23 cellular contexts compared by ENCODE assay signal in genomic region chr2:236365258-236366048, GRCh38.
DNase-seq lines count a peak whose midpoint lies in the region; ATAC-seq and TF ChIP-seq lines count a peak whose summit lies in the region.
"Had no signal": no experiment of that assay in that cellular context is flagged by ENCODE, and none has a peak within 500 bp of the region (broad histone marks: within the 10 kb centered on the region; RNA-seq: fewer than 3 reads in every experiment).

No MANE protein-coding gene starts in this region.

- no peak for DNase-seq in activated naive CD4-positive, alpha-beta T cell (lab: John Stamatoyannopoulos, UW)
- peak; percentile 33 for DNase-seq in left lobe of liver (ENCODE audit: low spot score)
- DNase-seq in testis: peak; percentile 3
- no peak for DNase-seq in nephron progenitor cell
- DNase-seq in stimulated activated CD4-positive, alpha-beta T cell treated with anti-CD3 and anti-CD28 coated beads, Interleukin-4, amount 100 ng/mL, for 4 hours: no peak
- DNase-seq: activated CD8-positive, alpha-beta memory T cell treated with anti-CD3 and anti-CD28 coated beads for 24 hours; DMS53; kidney; NCI-H1417 treated with DMSO at 0.1 percent for 48 hours; NCI-H2107; NCI-H446 treated with DMSO at 0.1 percent for 48 hours; NK-92 treated with Interleukin-12 subunit alpha and Interleukin-12 subunit beta, amount 100 ng/mL, for 24 hours; Peyer's patch; T-helper 9 cell; upper lobe of right lung had no signal

- H3K9ac ChIP-seq in Loucy (ENCODE audit: low read depth, low read length, poor library complexity, severe bottlenecking): no peak overlapping the region

- peak overlapping the region; percentile 77 for H3K4me2 ChIP-seq in Loucy (ENCODE audit: low read depth, low read length, poor library complexity, severe bottlenecking)

- whole genome bisulfite sequencing in testis, 2 donors: 89 to 93% methylated on average over 14 of the region's 14 CpGs

- no peaks in the 10 kb centered on the region for H3K9me2 ChIP-seq in Loucy (replicated peaks; ENCODE audit: low read depth, low read length)

- H3K27me3 Mint-ChIP-seq in activated naive CD4-positive, alpha-beta T cell treated with anti-CD3 and anti-CD28 coated beads, Interleukin-2, amount 50 U/mL, for 24 hours: peaks cover 7% of the 10 kb centered on the region
- peaks cover 15% of the 10 kb centered on the region for H3K27me3 Mint-ChIP-seq in nephron progenitor cell (ENCODE audit: low read depth, poor library complexity)

- no peak overlapping the region for H3K27ac ChIP-seq in testis
- H3K27ac ChIP-seq: Peyer's patch, SJCRH30, upper lobe of right lung had no signal

- no peaks in the 10 kb centered on the region for H3F3A ChIP-seq in Loucy (ENCODE audit: low read depth)

- H3K36me3 ChIP-seq in Loucy (ENCODE audit: insufficient read depth, low read length) (no peaks in the 10 kb centered on the region), testis (ENCODE audit: low read depth, missing control alignments) (no peaks in the 10 kb centered on the region)
- H3K36me3 ChIP-seq: HAP-1, Peyer's patch, SJCRH30, upper lobe of right lung had no signal

- H3K9me3 Mint-ChIP-seq in activated naive CD4-positive, alpha-beta T cell treated with anti-CD3 and anti-CD28 coated beads, Interleukin-2, amount 50 U/mL, for 24 hours: no peaks in the 10 kb centered on the region
- H3K9me3 Mint-ChIP-seq in nephron progenitor cell: no peaks in the 10 kb centered on the region
- H3K9me3 Mint-ChIP-seq: brain, IgD-negative memory B cell, WTC11 had no signal

- H3K27me3 ChIP-seq in Loucy (ENCODE audit: insufficient read depth, low read length, poor library complexity, severe bottlenecking): peaks cover 76% of the 10 kb centered on the region
- no peaks in the 10 kb centered on the region for H3K27me3 ChIP-seq in testis
- H3K27me3 ChIP-seq: Peyer's patch, SJCRH30, upper lobe of right lung had no signal

- H3K79me2 ChIP-seq in Loucy (ENCODE audit: insufficient read depth, low read length): no peaks in the 10 kb centered on the region

- no peak for ATAC-seq in left lobe of liver
- ATAC-seq: upper lobe of right lung, WTC11 had no signal

- H3K4me3 ChIP-seq in Loucy (ENCODE audit: low read length, poor library complexity, severe bottlenecking) (peak overlapping the region; percentile 42), testis (no peak overlapping the region)
- H3K4me3 ChIP-seq: HAP-1, lung, Peyer's patch, SJCRH30, upper lobe of right lung had no signal

- TF ChIP-seq POLR2A in testis (IDR thresholded peaks at IDR 0.05): no peak

- H3K27ac Mint-ChIP-seq in activated naive CD4-positive, alpha-beta T cell treated with anti-CD3 and anti-CD28 coated beads, Interleukin-2, amount 50 U/mL, for 24 hours: peak overlapping the region; percentile 74
- H3K27ac Mint-ChIP-seq in nephron progenitor cell: no peak overlapping the region
- H3K27ac Mint-ChIP-seq: brain, WTC11 had no signal

- H4K20me1 ChIP-seq in Loucy (ENCODE audit: insufficient read depth, low read length, poor library complexity, severe bottlenecking): no peaks in the 10 kb centered on the region

- no peak overlapping the region for H2AFZ ChIP-seq in Loucy (ENCODE audit: low read length)

- H3K9me3 ChIP-seq in Loucy (ENCODE audit: insufficient read depth, low read depth, low read length): no peaks in the 10 kb centered on the region
- H3K9me3 ChIP-seq in testis: no peaks in the 10 kb centered on the region
- H3K9me3 ChIP-seq: HAP-1, Peyer's patch, SJCRH30, upper lobe of right lung had no signal

- peaks cover 54% of the 10 kb centered on the region for H3K4me1 Mint-ChIP-seq in activated naive CD4-positive, alpha-beta T cell treated with anti-CD3 and anti-CD28 coated beads, Interleukin-2, amount 50 U/mL, for 24 hours
- H3K4me1 Mint-ChIP-seq in nephron progenitor cell: peaks cover 18% of the 10 kb centered on the region

- intact Hi-C loops in testis (cut with DNase I; ENCODE audit: low total_unique reads): no loop called here

- peaks cover 21% of the 10 kb centered on the region for H3K4me1 ChIP-seq in Loucy (ENCODE audit: insufficient read depth, low read length, poor library complexity, severe bottlenecking)
- no peaks in the 10 kb centered on the region for H3K4me1 ChIP-seq in testis
- H3K4me1 ChIP-seq: HAP-1, Peyer's patch, upper lobe of right lung had no signal

- H3K36me3 Mint-ChIP-seq in activated naive CD4-positive, alpha-beta T cell treated with anti-CD3 and anti-CD28 coated beads, Interleukin-2, amount 50 U/mL, for 24 hours: no peaks in the 10 kb centered on the region
- H3K36me3 Mint-ChIP-seq in nephron progenitor cell (ENCODE audit: low read depth): peaks cover 8% of the 10 kb centered on the region
- H3K36me3 Mint-ChIP-seq: brain, IgD-negative memory B cell, WTC11 had no signal

- no peak for TF ChIP-seq CTCF in Loucy (conservative IDR thresholded peaks at IDR 0.05; ENCODE audit: low read length)
- TF ChIP-seq CTCF in testis (IDR thresholded peaks at IDR 0.05): no peak
- TF ChIP-seq CTCF in nephron progenitor cell (IDR thresholded peaks at IDR 0.05): no peak

- peak overlapping the region; percentile 70 for H3K4me3 Mint-ChIP-seq in activated naive CD4-positive, alpha-beta T cell treated with anti-CD3 and anti-CD28 coated beads, Interleukin-2, amount 50 U/mL, for 24 hours
- no peak overlapping the region for H3K4me3 Mint-ChIP-seq in nephron progenitor cell
- H3K4me3 Mint-ChIP-seq: brain, WTC11 had no signal

Comparison
In these comparisons a context has a peak if more than half of its experiments do, and no peak if none do; other contexts are left out.
1. DNase-seq: peak in left lobe of liver (single experiment) and testis (single experiment); none in activated naive CD4-positive, alpha-beta T cell (0 of 4), nephron progenitor cell (single experiment) and stimulated activated CD4-positive, alpha-beta T cell treated with anti-CD3 and anti-CD28 coated beads, Interleukin-4, amount 100 ng/mL, for 4 hours (0 of 2).